Comparison of ENCODE assay signal across 24 cellular contexts in genomic region chr1:21517161-21517589, GRCh38. TPM values are rescaled to one million over a fixed set of nuclear protein-coding genes. Genes with fewer than 3 reads are reported as not detected.
A peak's percentile ranks its signal among the peaks of the same experiment; 100 is the strongest.
DNase-seq lines count a peak whose midpoint lies in the region; ATAC-seq and TF ChIP-seq lines count a peak whose summit lies in the region.
"Had no signal": no experiment of that assay in that cellular context is flagged by ENCODE, and none has a peak within 500 bp of the region (broad histone marks: within the 10 kb centered on the region; RNA-seq: fewer than 3 reads in every experiment).

No MANE protein-coding gene starts in this region.

- no peaks in the 10 kb centered on the region for H3K9me3 Mint-ChIP-seq in memory B cell
- no peaks in the 10 kb centered on the region for H3K9me3 Mint-ChIP-seq in naive thymus-derived CD4-positive, alpha-beta T cell
- H3K9me3 Mint-ChIP-seq: activated CD4-positive, alpha-beta memory T cell treated with anti-CD3 and anti-CD28 coated beads for 36 hours; T-helper 2 cell treated with Interferon-gamma antibody and Interleukin-4, amounts not matched to agents 5 μg/mL and 100 μg/mL, for 36 hours had no signal

- peaks cover 58% of the 10 kb centered on the region for H3K4me1 Mint-ChIP-seq in memory B cell
- H3K4me1 Mint-ChIP-seq in naive thymus-derived CD4-positive, alpha-beta T cell = no peaks in the 10 kb centered on the region

- H3K4me1 ChIP-seq in BLaER1 (peaks cover 62% of the 10 kb centered on the region), OCI-LY3 (ENCODE audit: low read length) (peaks cover 89% of the 10 kb centered on the region), left ventricle myocardium inferior (no peaks in the 10 kb centered on the region)
- H3K4me1 ChIP-seq in naive thymus-derived CD4-positive, alpha-beta T cell (ENCODE audit: control insufficient read depth in 2 of 2, insufficient read depth in 2 of 2, low read length in 2 of 2) = no peaks in the 10 kb centered on the region

- H3K9ac ChIP-seq in BLaER1 = no peak overlapping the region
- peak overlapping the region; percentile 70; the same call in 1 of the 2 replicates for H3K9ac ChIP-seq in OCI-LY3 (ENCODE audit: low read length)
- H3K9ac ChIP-seq: SK-N-SH had no signal

- intact Hi-C loops in left ventricle myocardium inferior (cut with micrococcal nuclease) = loop anchor here (10.0 kb wide), 1 partner anchor 58 kb away; no protein-coding TSS in a partner anchor
- intact Hi-C loops in naive thymus-derived CD4-positive, alpha-beta T cell (cut with micrococcal nuclease) = no loop called here

- no peak overlapping the region for H3K4me3 Mint-ChIP-seq in memory B cell
- H3K4me3 Mint-ChIP-seq in naive thymus-derived CD4-positive, alpha-beta T cell = no peak overlapping the region
- H3K4me3 Mint-ChIP-seq: activated CD4-positive, alpha-beta memory T cell treated with anti-CD3 and anti-CD28 coated beads for 36 hours; T-helper 2 cell treated with Interferon-gamma antibody and Interleukin-4, amounts not matched to agents 5 μg/mL and 100 μg/mL, for 36 hours had no signal

- POLR2A ChIA-PET in naive thymus-derived CD4-positive, alpha-beta T cell (lab: Charles Lee) = no interaction called here

- CTCF ChIA-PET in naive thymus-derived CD4-positive, alpha-beta T cell (lab: Charles Lee) = interaction anchor here (0.6 kb wide), 1 partner anchor 709 kb away, joined by 3 read pairs; no protein-coding TSS in a partner anchor

- peak; percentile 40 for ATAC-seq in memory B cell (ENCODE audit: low read depth)
- no peak for ATAC-seq in naive thymus-derived CD4-positive, alpha-beta T cell

- H3K27me3 ChIP-seq in BLaER1 (no peaks in the 10 kb centered on the region), OCI-LY3 (ENCODE audit: low read depth, low read length) (no peaks in the 10 kb centered on the region), left ventricle myocardium inferior (ENCODE audit: low read depth) (no peaks in the 10 kb centered on the region)
- no peaks in the 10 kb centered on the region for H3K27me3 ChIP-seq in naive thymus-derived CD4-positive, alpha-beta T cell (ENCODE audit: control insufficient read depth in 2 of 2, insufficient read depth in 2 of 2, low read length in 2 of 2)
- H3K27me3 ChIP-seq: brain microvascular endothelial cell had no signal

- H3K36me3 ChIP-seq in BLaER1 = no peaks in the 10 kb centered on the region
- H3K36me3 ChIP-seq in OCI-LY3 (replicated peaks; ENCODE audit: low read depth, low read length) = no peaks in the 10 kb centered on the region
- no peaks in the 10 kb centered on the region for H3K36me3 ChIP-seq in left ventricle myocardium inferior
- no peaks in the 10 kb centered on the region for H3K36me3 ChIP-seq in naive thymus-derived CD4-positive, alpha-beta T cell (ENCODE audit: control insufficient read depth in 2 of 3, insufficient read depth in 3 of 3, low read length in 3 of 3)
- H3K36me3 ChIP-seq: brain microvascular endothelial cell, tibial artery had no signal

- no peak overlapping the region for H2AFZ ChIP-seq in OCI-LY3 (ENCODE audit: low read depth, low read length)

- no peaks in the 10 kb centered on the region for H3K27me3 Mint-ChIP-seq in memory B cell
- H3K27me3 Mint-ChIP-seq in naive thymus-derived CD4-positive, alpha-beta T cell = peaks cover 0 to 11% (median 0%) of the 10 kb centered on the region in 5 donors

- H3K27ac Mint-ChIP-seq in memory B cell = peak overlapping the region; percentile 94
- H3K27ac Mint-ChIP-seq in naive thymus-derived CD4-positive, alpha-beta T cell = no peak overlapping the region
- H3K27ac Mint-ChIP-seq: activated CD4-positive, alpha-beta memory T cell treated with anti-CD3 and anti-CD28 coated beads for 36 hours; T-helper 2 cell treated with Interferon-gamma antibody and Interleukin-4, amounts not matched to agents 5 μg/mL and 100 μg/mL, for 36 hours had no signal

- H3K27ac ChIP-seq in BLaER1 = no peak overlapping the region
- H3K27ac ChIP-seq in OCI-LY3 (ENCODE audit: low read length) = peak overlapping the region; percentile 95
- H3K27ac ChIP-seq in left ventricle myocardium inferior (replicated peaks) = no peak overlapping the region
- no peak overlapping the region for H3K27ac ChIP-seq in naive thymus-derived CD4-positive, alpha-beta T cell (ENCODE audit: low read depth, low read length)
- H3K27ac ChIP-seq: brain microvascular endothelial cell, coronary artery, tibial artery had no signal

- TF ChIP-seq CTCF in OCI-LY3 (IDR thresholded peaks at IDR 0.05; ENCODE audit: low read depth, low read length) = no peak
- TF ChIP-seq CTCF in epithelial cell of esophagus (IDR thresholded peaks at IDR 0.05; ENCODE audit: insufficient read depth, low read depth, low read length, missing control alignments) = no peak
- TF ChIP-seq CTCF in left ventricle myocardium inferior (IDR thresholded peaks at IDR 0.05; ENCODE audit: borderline replicate concordance) = no peak

- no peaks in the 10 kb centered on the region for H3K79me2 ChIP-seq in OCI-LY3 (ENCODE audit: low read length)

- H3K4me2 ChIP-seq in BLaER1 (peak overlapping the region; percentile 71), OCI-LY3 (ENCODE audit: low read length) (peak overlapping the region; percentile 69)
- H3K4me2 ChIP-seq: SK-N-SH had no signal

- H3K9me3 ChIP-seq in BLaER1 (no peaks in the 10 kb centered on the region), OCI-LY3 (ENCODE audit: insufficient read depth, low read length) (peaks cover 3% of the 10 kb centered on the region; the same call in 1 of the 2 replicates), left ventricle myocardium inferior (replicated peaks) (no peaks in the 10 kb centered on the region)
- H3K9me3 ChIP-seq in naive thymus-derived CD4-positive, alpha-beta T cell (ENCODE audit: control insufficient read depth in 2 of 3, low read length in 3 of 3) = no peaks in the 10 kb centered on the region
- H3K9me3 ChIP-seq: SK-N-SH, tibial artery had no signal

- H4K20me1 ChIP-seq in BLaER1 = peaks cover 6% of the 10 kb centered on the region; the same call in 1 of the 2 replicates
- no peaks in the 10 kb centered on the region for H4K20me1 ChIP-seq in OCI-LY3 (ENCODE audit: insufficient read depth, low read length)

- H3K4me3 ChIP-seq in BLaER1 (no peak overlapping the region), OCI-LY3 (ENCODE audit: low read length) (no peak overlapping the region), epithelial cell of esophagus (ENCODE audit: low read length) (no peak overlapping the region), left ventricle myocardium inferior (no peak overlapping the region)
- H3K4me3 ChIP-seq in naive thymus-derived CD4-positive, alpha-beta T cell (ENCODE audit: low read length) = no peak overlapping the region
- H3K4me3 ChIP-seq: coronary artery, tibial artery had no signal

- DNase-seq in epithelial cell of esophagus (ENCODE audit: low read depth) (peak; percentile 74), memory B cell (ENCODE audit: low spot score in 2 of 2) (no peak), NCI-H1105 treated with DMSO at 0.1 percent for 48 hours (lab: John Stamatoyannopoulos, UW) (no peak), left ventricle myocardium inferior (no peak)
- DNase-seq in stimulated activated CD4-positive, alpha-beta T cell treated with anti-CD3 and anti-CD28 coated beads, Interleukin-4, amount 100 ng/mL, for 24 hours = no peak
- no peak for DNase-seq in naive thymus-derived CD4-positive, alpha-beta T cell
- DNase-seq: activated CD4-positive, alpha-beta memory T cell treated with anti-CD3 and anti-CD28 coated beads for 36 hours; activated gamma-delta T cell; activated T-cell treated with anti-CD3 and anti-CD28 coated beads for 4 hours; brain microvascular endothelial cell; DND-41; head of caudate nucleus; NCI-H1105; NCI-H2081; RPMI8226; SK-N-SH; small intestine; stimulated activated naive CD8-positive, alpha-beta T cell treated with anti-CD3 and anti-CD28 coated beads, Interleukin-15, Interleukin-2, amounts not matched to agents 100 U/mL and 50 U/mL, for 24 hours; tibial artery had no signal

- H3K36me3 Mint-ChIP-seq in memory B cell = no peaks in the 10 kb centered on the region
- no peaks in the 10 kb centered on the region for H3K36me3 Mint-ChIP-seq in naive thymus-derived CD4-positive, alpha-beta T cell
- H3K36me3 Mint-ChIP-seq: activated CD4-positive, alpha-beta memory T cell treated with anti-CD3 and anti-CD28 coated beads for 36 hours had no signal

RNA-seq across cellular contexts. Expression of gene ALPL, which starts 8.0 kb away (rescaled TPM):
- 10.2 TPM for total RNA-seq in left ventricle myocardium inferior
- not detected for total RNA-seq in naive thymus-derived CD4-positive, alpha-beta T cell
- not detected for polyA plus RNA-seq in naive thymus-derived CD4-positive, alpha-beta T cell
- total RNA-seq: A172; activated CD4-positive, alpha-beta memory T cell treated with anti-CD3 and anti-CD28 coated beads for 36 hours had no signal

Comparison
In these comparisons a context has a peak if more than half of its experiments do, and no peak if none do; other contexts are left out.
1. RNA of gene ALPL, which starts 8.0 kb away (total RNA-seq): 10.2 TPM in left ventricle myocardium inferior (single experiment); not detected in naive thymus-derived CD4-positive, alpha-beta T cell; every median in the first group is over 10 times any median in the second.